17 cellular contexts compared by ENCODE assay signal in genomic region chr18:7608798-7609197, GRCh38. TPM values are rescaled to one million over a fixed set of nuclear protein-coding genes. Genes with fewer than 3 reads are reported as not detected.
DNase-seq lines count a peak whose midpoint lies in the region; ATAC-seq and TF ChIP-seq lines count a peak whose summit lies in the region.
"Had no signal": no experiment of that assay in that cellular context is flagged by ENCODE, and none has a peak within 500 bp of the region (broad histone marks: within the 10 kb centered on the region; RNA-seq: fewer than 3 reads in every experiment).

No MANE protein-coding gene starts in this region.

- H3K36me3 ChIP-seq in fibroblast of lung (ENCODE audit: control insufficient read depth, insufficient read depth, low read length) (no peaks in the 10 kb centered on the region), mesenchymal stem cell (ENCODE audit: control insufficient read depth in 1 of 2, insufficient read depth in 2 of 2, low read depth in 1 of 2, low read length in 2 of 2) (no peaks in the 10 kb centered on the region), upper lobe of left lung (no peaks in the 10 kb centered on the region)
- H3K36me3 ChIP-seq: SJCRH30 had no signal

- no peak overlapping the region for H4K8ac ChIP-seq in mesenchymal stem cell (ENCODE audit: low read length)

- H3K27me3 ChIP-seq in fibroblast of lung (ENCODE audit: control insufficient read depth, insufficient read depth, low read length) (no peaks in the 10 kb centered on the region), mesenchymal stem cell (ENCODE audit: control insufficient read depth in 1 of 2, insufficient read depth in 1 of 2, low read length in 2 of 2) (no peaks in the 10 kb centered on the region), upper lobe of left lung (no peaks in the 10 kb centered on the region)
- H3K27me3 ChIP-seq: SJCRH30 had no signal

- H3K23ac ChIP-seq in mesenchymal stem cell (ENCODE audit: low read length in 2 of 2): no peak overlapping the region

- TF ChIP-seq POLR2A in upper lobe of left lung (IDR thresholded peaks at IDR 0.05): no peak

- H3K36me3 Mint-ChIP-seq in HFFc6 (ENCODE audit: low read depth): peaks cover 5% of the 10 kb centered on the region; the same call in 1 of the 2 replicates
- H3K36me3 Mint-ChIP-seq: CD4-positive, alpha-beta memory T cell; stimulated activated naive B cell treated with anti-CD40 and anti-IgM and Interleukin-4, amounts not matched to agents 10 μg/mL and 1 μg/mL and 100 μg/mL, for 72 hours had no signal

- H3K18ac ChIP-seq in mesenchymal stem cell (ENCODE audit: low read depth in 1 of 2, low read length in 2 of 2): no peak overlapping the region

- no peak overlapping the region for H3K4me3 ChIP-seq in fibroblast of lung (replicated peaks in 1 of 4; ENCODE audit: control extremely low read depth in 1 of 4, insufficient read depth in 1 of 4, low read depth in 3 of 4, low read length in 4 of 4)
- H3K4me3 ChIP-seq in mesenchymal stem cell (ENCODE audit: insufficient read depth in 1 of 2, low read depth in 1 of 2, low read length in 2 of 2): peak overlapping the region in 1 of 2 experiments; percentile 21
- H3K4me3 ChIP-seq in upper lobe of left lung: no peak overlapping the region
- H3K4me3 ChIP-seq: K562, SJCRH30 had no signal

- TF ChIP-seq CTCF in HFFc6 (IDR thresholded peaks at IDR 0.05): no peak
- no peak for TF ChIP-seq CTCF in fibroblast of lung (conservative IDR thresholded peaks at IDR 0.05 in 1 of 2, IDR thresholded peaks at IDR 0.05 in 1 of 2; ENCODE audit: low read depth in 1 of 2, low read length in 2 of 2)
- no peak for TF ChIP-seq CTCF in upper lobe of left lung (IDR thresholded peaks at IDR 0.05)

- no peak overlapping the region for H4K91ac ChIP-seq in mesenchymal stem cell (ENCODE audit: low read length)

- H2BK15ac ChIP-seq in mesenchymal stem cell (ENCODE audit: low read depth, poor library complexity, severe bottlenecking): no peak overlapping the region

- no peaks in the 10 kb centered on the region for H3K27me3 Mint-ChIP-seq in HFFc6 (ENCODE audit: insufficient read depth)
- H3K27me3 Mint-ChIP-seq: activated CD4-positive, alpha-beta T cell treated with anti-CD3 and anti-CD28 coated beads, Interleukin-2, amount 10 ng/mL, durations not matched to agents 24 days and 14 days; CD4-positive, alpha-beta memory T cell; stimulated activated naive B cell treated with anti-CD40 and anti-IgM and Interleukin-4, amounts not matched to agents 10 μg/mL and 1 μg/mL and 100 μg/mL, for 72 hours had no signal

- no peaks in the 10 kb centered on the region for H4K20me1 ChIP-seq in fibroblast of lung (ENCODE audit: control insufficient read depth, extremely low read depth, insufficient read depth, low read length)

- H3K4ac ChIP-seq in mesenchymal stem cell (ENCODE audit: low read depth in 1 of 2, low read length in 2 of 2): no peak overlapping the region

- H2BK5ac ChIP-seq in mesenchymal stem cell (ENCODE audit: low read depth, low read length, poor library complexity, severe bottlenecking): no peak overlapping the region

- H2BK12ac ChIP-seq in mesenchymal stem cell (ENCODE audit: low read length in 2 of 2): no peak overlapping the region

- H3K14ac ChIP-seq in mesenchymal stem cell (ENCODE audit: low read length in 2 of 2): no peak overlapping the region

- H3K4me3 Mint-ChIP-seq in HFFc6: peak overlapping the region; percentile 73
- H3K4me3 Mint-ChIP-seq: activated CD4-positive, alpha-beta T cell treated with anti-CD3 and anti-CD28 coated beads, Interleukin-2, amount 10 ng/mL, durations not matched to agents 24 days and 14 days; CD4-positive, alpha-beta memory T cell; stimulated activated naive B cell treated with anti-CD40 and anti-IgM and Interleukin-4, amounts not matched to agents 10 μg/mL and 1 μg/mL and 100 μg/mL, for 72 hours had no signal

- peak overlapping the region; percentile 36 for H3K4me2 ChIP-seq in fibroblast of lung (ENCODE audit: extremely low read depth, insufficient read depth, low read length)
- no peak overlapping the region for H3K4me2 ChIP-seq in mesenchymal stem cell (ENCODE audit: low read length, poor library complexity, severe bottlenecking)

- H2AFZ ChIP-seq in fibroblast of lung (ENCODE audit: low read length) (no peak overlapping the region), mesenchymal stem cell (ENCODE audit: low read depth, low read length) (no peak overlapping the region)

- peaks cover 52% of the 10 kb centered on the region for H3K4me1 Mint-ChIP-seq in HFFc6 (ENCODE audit: low read depth)
- H3K4me1 Mint-ChIP-seq: activated CD4-positive, alpha-beta T cell treated with anti-CD3 and anti-CD28 coated beads, Interleukin-2, amount 10 ng/mL, durations not matched to agents 24 days and 14 days; CD4-positive, alpha-beta memory T cell; stimulated activated naive B cell treated with anti-CD40 and anti-IgM and Interleukin-4, amounts not matched to agents 10 μg/mL and 1 μg/mL and 100 μg/mL, for 72 hours had no signal

- peaks cover 7% of the 10 kb centered on the region for H3K4me1 ChIP-seq in fibroblast of lung (ENCODE audit: control insufficient read depth, extremely low read depth, insufficient read depth, low read length)
- peaks cover 22% of the 10 kb centered on the region for H3K4me1 ChIP-seq in mesenchymal stem cell (ENCODE audit: control insufficient read depth, insufficient read depth, low read depth, low read length)
- H3K4me1 ChIP-seq in upper lobe of left lung: peaks cover 13 to 30% (median 25%) of the 10 kb centered on the region in 4 donors

- H3K9me3 ChIP-seq in fibroblast of lung (ENCODE audit: control insufficient read depth, insufficient read depth, low read depth, low read length): no peaks in the 10 kb centered on the region
- no peaks in the 10 kb centered on the region for H3K9me3 ChIP-seq in mesenchymal stem cell (ENCODE audit: control insufficient read depth, low read length)
- H3K9me3 ChIP-seq in upper lobe of left lung: no peaks in the 10 kb centered on the region
- H3K9me3 ChIP-seq: SJCRH30 had no signal

- H2AK5ac ChIP-seq in mesenchymal stem cell (ENCODE audit: low read length, severe bottlenecking): no peak overlapping the region

- H3K9ac ChIP-seq in fibroblast of lung (ENCODE audit: insufficient read depth, low read length): no peak overlapping the region
- H3K9ac ChIP-seq in mesenchymal stem cell (ENCODE audit: low read length): peak overlapping the region; percentile 36

- H3K27ac ChIP-seq in fibroblast of lung (ENCODE audit: insufficient read depth, low read length): peak overlapping the region; percentile 26
- H3K27ac ChIP-seq in mesenchymal stem cell (ENCODE audit: low read length, poor library complexity, severe bottlenecking): peak overlapping the region; percentile 43
- peak overlapping the region in 1 of 4 donors; percentile 23 for H3K27ac ChIP-seq in upper lobe of left lung

- peaks cover 2% of the 10 kb centered on the region for H3K79me2 ChIP-seq in fibroblast of lung (ENCODE audit: control insufficient read depth, insufficient read depth, low read length)

- TF ChIP-seq EP300 in upper lobe of left lung (IDR thresholded peaks at IDR 0.05): no peak

- peak; percentile 57 for DNase-seq in HFFc6
- peak; percentile 29 to 64 for DNase-seq in fibroblast of lung (ENCODE audit: low read depth in 2 of 2)
- peak; percentile 68 for DNase-seq in mesenchymal stem cell
- no peak for DNase-seq in upper lobe of left lung
- no peak for DNase-seq in NCI-H1694 (lab: John Stamatoyannopoulos, UW)
- no peak for DNase-seq in DMS 273 (lab: John Stamatoyannopoulos, UW; ENCODE audit: unreplicated experiment)
- DNase-seq: activated CD4-positive, alpha-beta T cell treated with anti-CD3 and anti-CD28 coated beads, Interleukin-2, amount 10 ng/mL, durations not matched to agents 24 days and 14 days; CD4-positive, alpha-beta memory T cell; cerebellar nuclear complex; NCI-H1092 treated with DMSO at 0.1 percent for 48 hours; NCI-H226; SJCRH30; stimulated activated naive B cell treated with anti-CD40 and anti-IgM and Interleukin-4, amounts not matched to agents 10 μg/mL and 1 μg/mL and 100 μg/mL, for 72 hours; T-helper 9 cell had no signal

- WGBS in mesenchymal stem cell: 29% methylated on average over 1 of the region's 2 CpGs
- 42 to 53% methylated on average over 2 of the region's 2 CpGs for WGBS in upper lobe of left lung, 2 donors

- peak overlapping the region; percentile 87 for H3K27ac Mint-ChIP-seq in HFFc6
- H3K27ac Mint-ChIP-seq: activated CD4-positive, alpha-beta T cell treated with anti-CD3 and anti-CD28 coated beads, Interleukin-2, amount 10 ng/mL, durations not matched to agents 24 days and 14 days; CD4-positive, alpha-beta memory T cell; stimulated activated naive B cell treated with anti-CD40 and anti-IgM and Interleukin-4, amounts not matched to agents 10 μg/mL and 1 μg/mL and 100 μg/mL, for 72 hours had no signal

- H3K79me1 ChIP-seq in mesenchymal stem cell (replicated peaks; ENCODE audit: low read length, poor library complexity, severe bottlenecking): peaks cover 1% of the 10 kb centered on the region

- no peak overlapping the region for H2BK120ac ChIP-seq in mesenchymal stem cell (ENCODE audit: low read depth, low read length)

- no peaks in the 10 kb centered on the region for H3K9me3 Mint-ChIP-seq in HFFc6
- H3K9me3 Mint-ChIP-seq: activated CD4-positive, alpha-beta T cell treated with anti-CD3 and anti-CD28 coated beads, Interleukin-2, amount 10 ng/mL, durations not matched to agents 24 days and 14 days had no signal

- ATAC-seq in upper lobe of left lung (ENCODE audit: low FRiP score in 2 of 2) (peak; percentile 17 to 74), GM19395 (IDR thresholded peaks at IDR 0.05; ENCODE audit: unreplicated experiment) (no peak)
- ATAC-seq: HCT116; K562; stimulated activated naive B cell treated with anti-CD40 and anti-IgM and Interleukin-4, amounts not matched to agents 10 μg/mL and 1 μg/mL and 100 μg/mL, for 72 hours had no signal

RNA-seq across cellular contexts. Expression of gene PTPRM, which starts 41.7 kb away (rescaled TPM):
- total RNA-seq in HFFc6 (2021; fragmentation: NEBNext Ultra II Directional; extraction: Animal tissue kit (Norgen Biotek cat#: 25700)): 10 to 100 TPM; 39.4 to 49.8 (median 43.8) TPM
- total RNA-seq in fibroblast of lung: 42.9 and 87.0 TPM in 2 replicates
- 61.9 and 86.6 TPM in 2 replicates for polyA plus RNA-seq in fibroblast of lung
- 31.3 and 36.9 TPM in 2 replicates for polyA plus RNA-seq in fibroblast of lung (2012)
- 50.7 and 73.9 TPM in 2 replicates for polyA minus RNA-seq in fibroblast of lung (ENCODE audit: low replicate concordance)
- polyA plus RNA-seq in mesenchymal stem cell (2013, experiment 1 of 2): 57.5 TPM
- polyA plus RNA-seq in mesenchymal stem cell (2013, experiment 2 of 2): 57.1 TPM
- total RNA-seq in upper lobe of left lung: 100 to 1,000 TPM in 5 of 6 donors, 10 to 100 TPM in 1; 82.0 to 201 (median 154) TPM

Comparison
In these comparisons a context has a peak if more than half of its experiments do, and no peak if none do; other contexts are left out.
1. DNase-seq: peak in HFFc6 (single experiment), fibroblast of lung (2 of 2) and mesenchymal stem cell (single experiment); none in upper lobe of left lung (0 of 2), NCI-H1694 (single experiment) and DMS 273 (single experiment).